In genomic region chr6:149202967-149203366, GRCh38 we compare ENCODE assay signal across 16 cellular contexts.
A peak's percentile ranks its signal among the peaks of the same experiment; 100 is the strongest.
DNase-seq lines count a peak whose midpoint lies in the region; ATAC-seq and TF ChIP-seq lines count a peak whose summit lies in the region.
"Had no signal": no experiment of that assay in that cellular context is flagged by ENCODE, and none has a peak within 500 bp of the region (broad histone marks: within the 10 kb centered on the region; RNA-seq: fewer than 3 reads in every experiment).

No MANE protein-coding gene starts in this region.

- peaks cover 27% of the 10 kb centered on the region for H3K9me3 Mint-ChIP-seq in activated CD4-positive, alpha-beta T cell treated with anti-CD3 and anti-CD28 coated beads, Interleukin-2, amount 10 ng/mL, durations not matched to agents 24 days and 14 days
- peaks cover 39% of the 10 kb centered on the region for H3K9me3 Mint-ChIP-seq in activated T-helper 1 cell treated with anti-CD3 and anti-CD28 coated beads, Interleukin-12 subunit alpha, Interleukin-12 subunit beta, Interleukin-2, Interleukin-4 antibody, amounts not matched to agents 30 ng/mL and 10 ng/mL and 1 ng/mL, durations not matched to agents 14 hours and 24 hours and 36 hours
- peaks cover 6% of the 10 kb centered on the region for H3K9me3 Mint-ChIP-seq in progenitor cell of endocrine pancreas (ENCODE audit: low read depth)

- intact Hi-C loops in activated CD4-positive, alpha-beta T cell treated with anti-CD3 and anti-CD28 coated beads, Interleukin-2, amount 10 ng/mL, durations not matched to agents 24 days and 14 days (cut with micrococcal nuclease): no loop called here
- intact Hi-C loops in IMR-90 (cut with micrococcal nuclease): no loop called here
- intact Hi-C loops in activated T-helper 1 cell treated with anti-CD3 and anti-CD28 coated beads, Interleukin-12 subunit alpha, Interleukin-12 subunit beta, Interleukin-2, Interleukin-4 antibody, amounts not matched to agents 30 ng/mL and 10 ng/mL and 1 ng/mL, durations not matched to agents 14 hours and 24 hours and 36 hours (cut with micrococcal nuclease): no loop called here
- intact Hi-C loops in Right ventricle myocardium superior (cut with DNase I): no loop called here

- in situ Hi-C loops in IMR-90 (cut with MboI; ENCODE audit: low sequenced_read_pairs): no loop called here

- no peak overlapping the region for H2BK5ac ChIP-seq in IMR-90 (ENCODE audit: low read depth, low read length, poor library complexity, severe bottlenecking)

- H2BK15ac ChIP-seq in IMR-90 (ENCODE audit: low read depth, low read length): no peak overlapping the region

- no TSS peak for BruUV-seq in IMR-90 (replicated peaks; lab: Mats Ljungman, UMichigan)

- no peak overlapping the region for H3K4me3 Mint-ChIP-seq in activated CD4-positive, alpha-beta T cell treated with anti-CD3 and anti-CD28 coated beads, Interleukin-2, amount 10 ng/mL, durations not matched to agents 24 days and 14 days
- no peak overlapping the region for H3K4me3 Mint-ChIP-seq in activated T-helper 1 cell treated with anti-CD3 and anti-CD28 coated beads, Interleukin-12 subunit alpha, Interleukin-12 subunit beta, Interleukin-2, Interleukin-4 antibody, amounts not matched to agents 30 ng/mL and 10 ng/mL and 1 ng/mL, durations not matched to agents 14 hours and 24 hours and 36 hours
- no peak overlapping the region for H3K4me3 Mint-ChIP-seq in progenitor cell of endocrine pancreas (ENCODE audit: low read depth)
- H3K4me3 Mint-ChIP-seq: B cell; CD8-positive, alpha-beta memory T cell; HFFc6 had no signal

- peaks cover 2% of the 10 kb centered on the region; the same call in 1 of the 2 replicates for H3K27me3 ChIP-seq in IMR-90 (ENCODE audit: control insufficient read depth, insufficient read depth, low read length)

- H4K5ac ChIP-seq in IMR-90 (ENCODE audit: low read depth, low read length): no peak overlapping the region

- TF ChIP-seq POLR2A in IMR-90 (IDR thresholded peaks at IDR 0.05; ENCODE audit: low read depth, low read length): no peak

- no peak overlapping the region for H3K4ac ChIP-seq in IMR-90 (ENCODE audit: low read depth, low read length)

- no peak overlapping the region for H2BK120ac ChIP-seq in IMR-90 (ENCODE audit: low read depth, low read length)

- no peak overlapping the region for H2AK5ac ChIP-seq in IMR-90 (ENCODE audit: low read depth, low read length)

- no peak for TF ChIP-seq CTCF in IMR-90 (conservative IDR thresholded peaks at IDR 0.05; ENCODE audit: low read depth, low read length)
- no peak for TF ChIP-seq CTCF in progenitor cell of endocrine pancreas (IDR thresholded peaks at IDR 0.05; ENCODE audit: unreplicated experiment)

- peaks cover 70% of the 10 kb centered on the region for H3K36me3 Mint-ChIP-seq in activated CD4-positive, alpha-beta T cell treated with anti-CD3 and anti-CD28 coated beads, Interleukin-2, amount 10 ng/mL, durations not matched to agents 24 days and 14 days (ENCODE audit: low read depth)
- peaks cover 56% of the 10 kb centered on the region for H3K36me3 Mint-ChIP-seq in activated T-helper 1 cell treated with anti-CD3 and anti-CD28 coated beads, Interleukin-12 subunit alpha, Interleukin-12 subunit beta, Interleukin-2, Interleukin-4 antibody, amounts not matched to agents 30 ng/mL and 10 ng/mL and 1 ng/mL, durations not matched to agents 14 hours and 24 hours and 36 hours (ENCODE audit: low read depth)
- no peaks in the 10 kb centered on the region for H3K36me3 Mint-ChIP-seq in progenitor cell of endocrine pancreas (ENCODE audit: insufficient read depth)

- no peaks in the 10 kb centered on the region for H3K4me1 ChIP-seq in IMR-90 (ENCODE audit: control insufficient read depth, insufficient read depth, low read length)

- CTCF ChIA-PET in IMR-90 (lab: Yijun Ruan, JAX): no interaction called here

- no peak overlapping the region for H3K18ac ChIP-seq in IMR-90 (ENCODE audit: low read depth, low read length)

- POLR2A ChIA-PET in IMR-90 (lab: Charles Lee; ENCODE audit: unreplicated experiment): no interaction called here

- H3K56ac ChIP-seq in IMR-90 (ENCODE audit: extremely low read depth, insufficient read depth, low read length): no peak overlapping the region

- peak overlapping the region; percentile 45 for H3K27ac Mint-ChIP-seq in activated CD4-positive, alpha-beta T cell treated with anti-CD3 and anti-CD28 coated beads, Interleukin-2, amount 10 ng/mL, durations not matched to agents 24 days and 14 days
- peak overlapping the region; percentile 40 for H3K27ac Mint-ChIP-seq in activated T-helper 1 cell treated with anti-CD3 and anti-CD28 coated beads, Interleukin-12 subunit alpha, Interleukin-12 subunit beta, Interleukin-2, Interleukin-4 antibody, amounts not matched to agents 30 ng/mL and 10 ng/mL and 1 ng/mL, durations not matched to agents 14 hours and 24 hours and 36 hours
- H3K27ac Mint-ChIP-seq in progenitor cell of endocrine pancreas: peak overlapping the region; percentile 27
- H3K27ac Mint-ChIP-seq: B cell, HFFc6 had no signal

- no peak overlapping the region for H3K4me2 ChIP-seq in IMR-90 (ENCODE audit: low read depth, low read length)

- H2AK9ac ChIP-seq in IMR-90 (replicated peaks; ENCODE audit: low read depth, low read length, poor library complexity): no peak overlapping the region

- H3K36me3 ChIP-seq in IMR-90 (ENCODE audit: control insufficient read depth, insufficient read depth, low read length): no peaks in the 10 kb centered on the region

- no peaks in the 10 kb centered on the region for H3K79me1 ChIP-seq in IMR-90 (ENCODE audit: low read depth in 1 of 2, low read length in 2 of 2)

- H3K4me1 Mint-ChIP-seq in activated CD4-positive, alpha-beta T cell treated with anti-CD3 and anti-CD28 coated beads, Interleukin-2, amount 10 ng/mL, durations not matched to agents 24 days and 14 days: peaks cover 20% of the 10 kb centered on the region
- H3K4me1 Mint-ChIP-seq in activated T-helper 1 cell treated with anti-CD3 and anti-CD28 coated beads, Interleukin-12 subunit alpha, Interleukin-12 subunit beta, Interleukin-2, Interleukin-4 antibody, amounts not matched to agents 30 ng/mL and 10 ng/mL and 1 ng/mL, durations not matched to agents 14 hours and 24 hours and 36 hours (ENCODE audit: low read depth): peaks cover 26% of the 10 kb centered on the region
- peaks cover 2% of the 10 kb centered on the region for H3K4me1 Mint-ChIP-seq in progenitor cell of endocrine pancreas (ENCODE audit: low read depth)
- H3K4me1 Mint-ChIP-seq: B cell; CD8-positive, alpha-beta memory T cell had no signal

- ATAC-seq in IMR-90 (ENCODE audit: low read depth) (no peak), Right ventricle myocardium superior (ENCODE audit: poor library complexity) (no peak)

- H3K27me3 Mint-ChIP-seq in activated CD4-positive, alpha-beta T cell treated with anti-CD3 and anti-CD28 coated beads, Interleukin-2, amount 10 ng/mL, durations not matched to agents 24 days and 14 days: no peaks in the 10 kb centered on the region
- no peaks in the 10 kb centered on the region for H3K27me3 Mint-ChIP-seq in activated T-helper 1 cell treated with anti-CD3 and anti-CD28 coated beads, Interleukin-12 subunit alpha, Interleukin-12 subunit beta, Interleukin-2, Interleukin-4 antibody, amounts not matched to agents 30 ng/mL and 10 ng/mL and 1 ng/mL, durations not matched to agents 14 hours and 24 hours and 36 hours (ENCODE audit: insufficient read depth)
- H3K27me3 Mint-ChIP-seq in progenitor cell of endocrine pancreas: peaks cover 32% of the 10 kb centered on the region
- H3K27me3 Mint-ChIP-seq: B cell; CD8-positive, alpha-beta memory T cell had no signal

- no peaks in the 10 kb centered on the region for H4K20me1 ChIP-seq in IMR-90 (ENCODE audit: insufficient read depth, low read length)

- H3K14ac ChIP-seq in IMR-90 (replicated peaks; ENCODE audit: low read depth, low read length): no peak overlapping the region

- H3K9me1 ChIP-seq in IMR-90 (ENCODE audit: insufficient read depth, low read length): no peaks in the 10 kb centered on the region

- dilution Hi-C loops in IMR-90 (cut with HindIII; ENCODE audit: low sequenced_read_pairs, unreplicated experiment): no loop called here

- no peak overlapping the region for H3K4me3 ChIP-seq in IMR-90 (ENCODE audit: insufficient read depth, low read depth, low read length)

- H4K91ac ChIP-seq in IMR-90 (ENCODE audit: insufficient read depth, low read depth, low read length): no peak overlapping the region

- no peak overlapping the region for H3K23ac ChIP-seq in IMR-90 (ENCODE audit: low read depth, low read length)

- H2AFZ ChIP-seq in IMR-90 (replicated peaks; ENCODE audit: low read length, poor library complexity): peak overlapping the region; percentile 28

- DNase-seq in activated CD4-positive, alpha-beta T cell treated with anti-CD3 and anti-CD28 coated beads, Interleukin-2, amount 10 ng/mL, durations not matched to agents 24 days and 14 days: no peak
- no peak for DNase-seq in activated CD4-positive, alpha-beta T cell treated with anti-CD3 and anti-CD28 coated beads for 48 hours
- DNase-seq in IMR-90 (no peak), progenitor cell of endocrine pancreas (ENCODE audit: low spot score, unreplicated experiment) (no peak), NCI-H748 (lab: John Stamatoyannopoulos, UW; ENCODE audit: unreplicated experiment) (no peak), Right ventricle myocardium superior (no peak)
- no peak for DNase-seq in activated T-helper 1 cell treated with anti-CD3 and anti-CD28 coated beads, Interleukin-12 subunit alpha, Interleukin-12 subunit beta, Interleukin-2, Interleukin-4 antibody, amounts not matched to agents 30 ng/mL and 10 ng/mL and 1 ng/mL, durations not matched to agents 14 hours and 24 hours and 36 hours (ENCODE audit: low spot score)
- DNase-seq: CD8-positive, alpha-beta memory T cell; GF-D8; HFFc6; KG1; NCI-H1048; NCI-H2081 treated with DMSO at 0.1 percent for 48 hours; NCI-H446; NCI-H774 had no signal

- H2BK20ac ChIP-seq in IMR-90 (ENCODE audit: low read depth, low read length): no peak overlapping the region

- no peak overlapping the region for H3K27ac ChIP-seq in IMR-90 (ENCODE audit: insufficient read depth, low read length)

- no peak overlapping the region for H4K8ac ChIP-seq in IMR-90 (ENCODE audit: low read depth in 2 of 2, low read length in 2 of 2)

- peaks cover 5% of the 10 kb centered on the region; the same call in 1 of the 2 replicates for H3K9me3 ChIP-seq in IMR-90 (ENCODE audit: control insufficient read depth, insufficient read depth, low read length)

- no peak for TF ChIP-seq RAD21 in IMR-90 (IDR thresholded peaks at IDR 0.05; ENCODE audit: low read length)

- WGBS in IMR-90 (ENCODE audit: extremely low coverage in 2 of 2, insufficient read length in 1 of 2), 2 experiments: no CpG with 5 or more reads among the region's 3 CpGs

- H3K9ac ChIP-seq in IMR-90 (ENCODE audit: low read depth, low read length): no peak overlapping the region
